Comparison of ENCODE assay signal across 10 cellular contexts in the genomic region with DNA sequence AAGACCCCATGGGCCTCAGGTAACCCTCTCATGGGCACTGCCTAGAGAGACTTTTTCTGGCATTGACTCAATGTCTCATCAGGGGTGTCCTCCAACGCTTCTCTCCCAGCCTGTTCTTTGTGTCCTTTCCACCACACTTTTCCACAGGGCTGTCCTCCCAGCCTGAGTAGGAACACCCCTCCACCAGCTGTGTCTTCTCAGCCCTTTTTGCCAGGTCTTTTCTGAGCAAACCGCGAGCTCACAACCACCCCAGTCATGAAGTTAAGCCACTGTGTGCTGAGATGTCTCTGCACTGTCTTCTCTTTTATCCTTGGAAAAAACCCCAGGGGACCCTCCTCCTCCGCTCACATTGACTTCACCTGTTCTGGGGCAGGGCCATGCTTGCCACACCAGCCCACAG. TPM values are rescaled to one million over a fixed set of nuclear protein-coding genes. Genes with fewer than 3 reads are reported as not detected.
DNase-seq lines count a peak whose midpoint lies in the region; ATAC-seq and TF ChIP-seq lines count a peak whose summit lies in the region.
"Had no signal": no experiment of that assay in that cellular context is flagged by ENCODE, and none has a peak within 500 bp of the region (broad histone marks: within the 10 kb centered on the region; RNA-seq: fewer than 3 reads in every experiment).

No MANE protein-coding gene starts in this region.

- H3K4me3 ChIP-seq in left ventricle myocardium inferior, result peak overlapping the region; percentile 5
- no peak overlapping the region for H3K4me3 ChIP-seq in duodenal mucosa (ENCODE audit: low read depth in 1 of 2, low read length in 2 of 2)
- no peak overlapping the region for H3K4me3 ChIP-seq in urinary bladder (ENCODE audit: low read depth, low read length)

- DNase-seq in left ventricle myocardium inferior (no peak), left ventricle myocardium superior (no peak), C1 segment of cervical spinal cord (lab: John Stamatoyannopoulos, UW) (no peak), SIG-M5 (lab: John Stamatoyannopoulos, UW) (no peak), dedifferentiated amniotic fluid mesenchymal stem cell (ENCODE audit: extremely low spot score) (no peak)
- DNase-seq in naive thymus-derived CD8-positive, alpha-beta T cell, result no peak
- DNase-seq: activated CD4-positive, alpha-beta T cell treated with anti-CD3 and anti-CD28 coated beads, Interleukin-2, amount 10 ng/mL, durations not matched to agents 7 days and 5 days; NCI-H345 had no signal

- peaks cover 41 to 81% (median 72%) of the 10 kb centered on the region in 4 donors for H3K4me1 Mint-ChIP-seq in naive thymus-derived CD8-positive, alpha-beta T cell

- peaks cover 95% of the 10 kb centered on the region for H3K4me1 ChIP-seq in left ventricle myocardium inferior
- H3K4me1 ChIP-seq in duodenal mucosa (ENCODE audit: control insufficient read depth in 1 of 2, insufficient read depth in 2 of 2, low read length in 2 of 2), result peaks cover 67 to 70% of the 10 kb centered on the region in 2 donors
- peaks cover 3% of the 10 kb centered on the region for H3K4me1 ChIP-seq in urinary bladder (ENCODE audit: insufficient read depth)

- H3K27ac Mint-ChIP-seq in naive thymus-derived CD8-positive, alpha-beta T cell, result peak overlapping the region in 7 of 10 donors; percentile 27 to 98 (median 84)

- TF ChIP-seq CTCF in left ventricle myocardium inferior (IDR thresholded peaks at IDR 0.05; ENCODE audit: borderline replicate concordance), result no peak

- peak overlapping the region; percentile 44 to 46 for H3K9ac ChIP-seq in duodenal mucosa (ENCODE audit: low read depth in 1 of 2, low read length in 2 of 2)

- H3K9me3 ChIP-seq in left ventricle myocardium inferior (replicated peaks) (no peaks in the 10 kb centered on the region), duodenal mucosa (ENCODE audit: control insufficient read depth in 1 of 2, low read length in 2 of 2) (no peaks in the 10 kb centered on the region)

- H3K27ac ChIP-seq in left ventricle myocardium inferior (replicated peaks) (peak overlapping the region; percentile 100), duodenal mucosa (ENCODE audit: low read depth, low read length) (peak overlapping the region; percentile 48), urinary bladder (ENCODE audit: low read depth) (peak overlapping the region; percentile 62)

- ATAC-seq in left ventricle myocardium superior, result no peak
- ATAC-seq in naive thymus-derived CD8-positive, alpha-beta T cell, result no peak

- no peaks in the 10 kb centered on the region for H3K27me3 ChIP-seq in left ventricle myocardium inferior (ENCODE audit: low read depth)
- no peaks in the 10 kb centered on the region for H3K27me3 ChIP-seq in duodenal mucosa (ENCODE audit: control insufficient read depth in 1 of 2, insufficient read depth in 2 of 2, low read length in 2 of 2)

- 35% methylated on average over 4 of the region's 4 CpGs for WGBS in urinary bladder

- H3K36me3 Mint-ChIP-seq in naive thymus-derived CD8-positive, alpha-beta T cell, result peaks cover 0 to 6% (median 0%) of the 10 kb centered on the region in 3 donors

- H3K9me3 Mint-ChIP-seq in naive thymus-derived CD8-positive, alpha-beta T cell, result no peaks in the 10 kb centered on the region
- H3K9me3 Mint-ChIP-seq: activated CD4-positive, alpha-beta T cell treated with anti-CD3 and anti-CD28 coated beads, Interleukin-2, amount 10 ng/mL, durations not matched to agents 7 days and 5 days had no signal

- H3K27me3 Mint-ChIP-seq in naive thymus-derived CD8-positive, alpha-beta T cell, result no peaks in the 10 kb centered on the region
- H3K27me3 Mint-ChIP-seq: activated CD4-positive, alpha-beta T cell treated with anti-CD3 and anti-CD28 coated beads, Interleukin-2, amount 10 ng/mL, durations not matched to agents 7 days and 5 days had no signal

- no peaks in the 10 kb centered on the region for H3K36me3 ChIP-seq in left ventricle myocardium inferior
- H3K36me3 ChIP-seq in duodenal mucosa (ENCODE audit: control insufficient read depth in 1 of 2, insufficient read depth in 2 of 2, low read length in 2 of 2), result no peaks in the 10 kb centered on the region
- no peaks in the 10 kb centered on the region for H3K36me3 ChIP-seq in urinary bladder (ENCODE audit: insufficient read depth)

- POLR2A ChIA-PET in naive thymus-derived CD8-positive, alpha-beta T cell (lab: Charles Lee), result interaction anchor here (1.0 to 3.7 kb wide), 3 partner anchors 11 to 22 kb away, joined by 3 to 18 read pairs (median 14); no protein-coding TSS in a partner anchor

- intact Hi-C loops in left ventricle myocardium inferior (cut with micrococcal nuclease), result no loop called here
- intact Hi-C loops in left ventricle myocardium superior (cut with micrococcal nuclease), result no loop called here

- H3K4me3 Mint-ChIP-seq in naive thymus-derived CD8-positive, alpha-beta T cell, result no peak overlapping the region
- H3K4me3 Mint-ChIP-seq: activated CD4-positive, alpha-beta T cell treated with anti-CD3 and anti-CD28 coated beads, Interleukin-2, amount 10 ng/mL, durations not matched to agents 7 days and 5 days had no signal

RNA-seq across cellular contexts. Expression of a gene that starts 50.2 kb away (rescaled TPM):
- total RNA-seq in left ventricle myocardium inferior, result 19.2 TPM
- 13.9 TPM for total RNA-seq in left ventricle myocardium superior
- total RNA-seq in naive thymus-derived CD8-positive, alpha-beta T cell, result 10 to 100 TPM; 40.0 to 43.4 TPM
- polyA plus RNA-seq in naive thymus-derived CD8-positive, alpha-beta T cell, result 10 to 100 TPM; 31.6 to 37.2 (median 37.2) TPM
- 38.3 TPM for total RNA-seq in urinary bladder
- 85.8 TPM for polyA plus RNA-seq in urinary bladder

Comparison
In these comparisons a context has a peak if more than half of its experiments do, and no peak if none do; other contexts are left out.
1. H3K27ac ChIP-seq: peak in every context shown above with its lines; median percentile 100 in left ventricle myocardium inferior; 62 in urinary bladder; 48 in duodenal mucosa.